25 cellular contexts compared by ENCODE assay signal in genomic region chr11:76738618-76739220, GRCh38. TPM values are rescaled to one million over a fixed set of nuclear protein-coding genes. Genes with fewer than 3 reads are reported as not detected.
DNase-seq lines count a peak whose midpoint lies in the region; ATAC-seq and TF ChIP-seq lines count a peak whose summit lies in the region.
"Had no signal": no experiment of that assay in that cellular context is flagged by ENCODE, and none has a peak within 500 bp of the region (broad histone marks: within the 10 kb centered on the region; RNA-seq: fewer than 3 reads in every experiment).

No MANE protein-coding gene starts in this region.

- no peak for TF ChIP-seq CTCF in thyroid gland (IDR thresholded peaks at IDR 0.05)

- no peaks in the 10 kb centered on the region for H3K36me3 Mint-ChIP-seq in activated T-helper 17 cell treated with anti-CD3 and anti-CD28 coated beads, Interleukin-2, amount 50 U/mL, for 72 hours (ENCODE audit: low read depth)

- H3K27me3 Mint-ChIP-seq in activated T-helper 17 cell treated with anti-CD3 and anti-CD28 coated beads, Interleukin-2, amount 50 U/mL, for 72 hours, result peaks cover 7% of the 10 kb centered on the region
- H3K27me3 Mint-ChIP-seq: CD4-positive, alpha-beta T cell had no signal

- ATAC-seq in activated T-helper 17 cell treated with anti-CD3 and anti-CD28 coated beads, Interleukin-2, amount 50 U/mL, for 72 hours (replicated peaks), result no peak
- peak; percentile 44 to 78 for ATAC-seq in right cardiac atrium
- ATAC-seq in HG03159 (IDR thresholded peaks at IDR 0.05; ENCODE audit: unreplicated experiment), result no peak
- ATAC-seq: GM12878, HCT116 had no signal

- no peaks in the 10 kb centered on the region for H3K36me3 ChIP-seq in thyroid gland
- H3K36me3 ChIP-seq: BLaER1 had no signal

- intact Hi-C loops in right cardiac atrium (cut with DNase I), result loop anchor here in 3 of 4 donors (5.0 to 10.0 kb wide), 4 partner anchors 176 to 356 kb away; partner anchors contain the start of gene B3GNT6 (in 1 of the 3)
- intact Hi-C loops in thyroid gland (cut with DNase I), result loop anchor here (5.0 kb wide), 1 partner anchor 354 kb away; no protein-coding TSS in a partner anchor

- no peaks in the 10 kb centered on the region for H3K9me3 Mint-ChIP-seq in activated T-helper 17 cell treated with anti-CD3 and anti-CD28 coated beads, Interleukin-2, amount 50 U/mL, for 72 hours
- H3K9me3 Mint-ChIP-seq: CD4-positive, alpha-beta T cell had no signal

- H3K4me1 Mint-ChIP-seq in activated T-helper 17 cell treated with anti-CD3 and anti-CD28 coated beads, Interleukin-2, amount 50 U/mL, for 72 hours, result no peaks in the 10 kb centered on the region

- H3K27me3 ChIP-seq in right cardiac atrium (ENCODE audit: control insufficient read depth, insufficient read depth) (no peaks in the 10 kb centered on the region), thyroid gland (no peaks in the 10 kb centered on the region)
- H3K27me3 ChIP-seq: BLaER1 had no signal

- TF ChIP-seq POLR2A in thyroid gland (IDR thresholded peaks at IDR 0.05), result no peak

- H3K4me3 Mint-ChIP-seq in activated T-helper 17 cell treated with anti-CD3 and anti-CD28 coated beads, Interleukin-2, amount 50 U/mL, for 72 hours, result no peak overlapping the region
- H3K4me3 Mint-ChIP-seq: CD4-positive, alpha-beta T cell had no signal

- H3K4me3 ChIP-seq in right cardiac atrium (ENCODE audit: low read length) (no peak overlapping the region), thyroid gland (replicated peaks in 1 of 3) (no peak overlapping the region)
- H3K4me3 ChIP-seq: BLaER1, GM12878, GM23248, PC-9 had no signal

- 75% methylated on average over 8 of the region's 8 CpGs for WGBS in right cardiac atrium
- 74 to 75% methylated on average over 8 of the region's 8 CpGs for WGBS in thyroid gland, 2 donors

- no peaks in the 10 kb centered on the region for H3K9me3 ChIP-seq in right cardiac atrium (ENCODE audit: control insufficient read depth, low read length)
- H3K9me3 ChIP-seq in thyroid gland, result no peaks in the 10 kb centered on the region
- H3K9me3 ChIP-seq: BLaER1, Caco-2, SK-N-SH had no signal

- peak overlapping the region; percentile 1 for H3K27ac Mint-ChIP-seq in activated T-helper 17 cell treated with anti-CD3 and anti-CD28 coated beads, Interleukin-2, amount 50 U/mL, for 72 hours
- H3K27ac Mint-ChIP-seq: CD4-positive, alpha-beta T cell had no signal

- DNase-seq in dermis microvascular lymphatic vessel endothelial cell (ENCODE audit: low read depth in 2 of 2), result peak; percentile 1 to 31
- peak in 1 of 3 donors; percentile 53 for DNase-seq in right cardiac atrium
- peak; percentile 20 to 28 for DNase-seq in thyroid gland
- no peak for DNase-seq in DMS153 treated with DMSO at 0.1 percent for 48 hours (lab: John Stamatoyannopoulos, UW; ENCODE audit: unreplicated experiment)
- no peak for DNase-seq in NCI-H2196 treated with DMSO at 0.1 percent for 48 hours (lab: John Stamatoyannopoulos, UW; ENCODE audit: unreplicated experiment)
- DNase-seq: ACHN; Caco-2; CD4-positive, alpha-beta T cell; DMS 273 treated with DMSO at 0.1 percent for 48 hours; DND-41; GM23248; Kasumi-1; NCI-H1417 treated with DMSO at 0.1 percent for 48 hours; NCI-H187; NCI-H2107; NCI-H69; PC-9; RPMI8226; SIG-M5; SK-N-SH had no signal

- no peaks in the 10 kb centered on the region for H3K4me1 ChIP-seq in right cardiac atrium (ENCODE audit: control insufficient read depth, insufficient read depth, low read length)
- peaks cover 0 to 6% of the 10 kb centered on the region in 2 donors for H3K4me1 ChIP-seq in thyroid gland
- H3K4me1 ChIP-seq: BLaER1 had no signal

- H3K27ac ChIP-seq in right cardiac atrium (ENCODE audit: low read length) (no peak overlapping the region), thyroid gland (no peak overlapping the region)
- H3K27ac ChIP-seq: BLaER1, GM23248, PC-9 had no signal

RNA-seq across cellular contexts. Expression of gene TSKU, which starts 44.4 kb away (rescaled TPM):
- total RNA-seq in activated T-helper 17 cell treated with anti-CD3 and anti-CD28 coated beads, Interleukin-2, amount 50 U/mL, for 72 hours, result 10 to 100 TPM in 1 of 2 donors, 1 to 10 TPM in 1; 3.2 to 45.6 TPM
- total RNA-seq in dermis microvascular lymphatic vessel endothelial cell (3.0 and 5.9 TPM in 2 replicates), right cardiac atrium (10 to 100 TPM; 10.6 to 26.8 (median 15.3) TPM), thyroid gland (100 to 1,000 TPM in 2 of 4 donors, 10 to 100 TPM in 2; 95.6 to 152 (median 99.2) TPM)
- 14.1 TPM for polyA plus RNA-seq in right cardiac atrium

Comparison
In these comparisons a context has a peak if more than half of its experiments do, and no peak if none do; other contexts are left out.
1. ATAC-seq: peak in right cardiac atrium (2 of 2); none in activated T-helper 17 cell treated with anti-CD3 and anti-CD28 coated beads, Interleukin-2, amount 50 U/mL, for 72 hours (single experiment) and HG03159 (single experiment).
2. DNase-seq: peak in dermis microvascular lymphatic vessel endothelial cell (2 of 2) and thyroid gland (2 of 2); none in DMS153 treated with DMSO at 0.1 percent for 48 hours (single experiment) and NCI-H2196 treated with DMSO at 0.1 percent for 48 hours (single experiment).